In the genomic region with DNA sequence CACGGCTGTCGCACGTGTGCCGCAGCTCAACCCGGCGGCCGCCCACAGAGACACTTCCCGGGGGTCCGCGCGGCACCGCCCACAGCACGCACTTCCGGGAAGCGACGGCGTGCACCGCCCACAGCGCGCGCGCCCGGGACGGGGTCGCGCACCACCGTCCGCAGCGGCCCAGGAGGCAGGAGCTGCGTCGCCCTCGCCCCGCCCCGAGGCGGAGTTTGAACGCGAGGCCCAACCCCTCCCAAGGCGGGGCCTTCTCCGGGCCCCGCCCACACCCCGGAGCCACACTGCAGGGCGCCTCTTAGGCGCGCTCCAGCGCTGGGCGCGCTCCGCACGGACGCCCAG, we compare ENCODE assay signal across 8 cellular contexts.
DNase-seq lines count a peak whose midpoint lies in the region; ATAC-seq and TF ChIP-seq lines count a peak whose summit lies in the region.
"Not testable (repeated sequence)": the region's sequence is repeated elsewhere in the genome, so short reads cannot be mapped to it uniquely, and the experiment has no call there.

No MANE protein-coding gene starts in this region.

- not testable (repeated sequence) for H2AK5ac ChIP-seq in neuronal stem cell (ENCODE audit: low read depth, low read length)

- not testable (repeated sequence) for H3K27me3 ChIP-seq in Caco-2 (replicated peaks; ENCODE audit: control insufficient read depth, insufficient read depth, low read length); WERI-Rb-1 (ENCODE audit: insufficient read depth, low read depth, severe bottlenecking); neuronal stem cell (ENCODE audit: control insufficient read depth in 3 of 3, insufficient read depth in 3 of 3, low read depth in 1 of 3, low read length in 3 of 3)

- not testable (repeated sequence) for H3K4me1 ChIP-seq in Caco-2; neuronal stem cell (ENCODE audit: control insufficient read depth in 2 of 2, insufficient read depth in 1 of 2, low read depth in 1 of 2, low read length in 2 of 2)

- not testable (repeated sequence) for H3K9ac ChIP-seq in neuronal stem cell (ENCODE audit: low read depth, low read length, poor library complexity)

- CTCF ChIA-PET in Caco-2 (lab: Charles Lee): not testable (repeated sequence)

- not testable (repeated sequence) for BruUV-seq in Caco-2 (replicated peaks; lab: Mats Ljungman, UMichigan)

- intact Hi-C loops in Caco-2 (cut with micrococcal nuclease; ENCODE audit: unreplicated experiment); head of caudate nucleus (cut with DNase I): not testable (repeated sequence)

- H3K4ac ChIP-seq in neuronal stem cell (ENCODE audit: low read length): not testable (repeated sequence)

- not testable (repeated sequence) for H2BK5ac ChIP-seq in neuronal stem cell (ENCODE audit: low read length)

- H3K27ac Mint-ChIP-seq in Caco-2 (ENCODE audit: unreplicated experiment); activated naive CD8-positive, alpha-beta T cell treated with anti-CD3 and anti-CD28 coated beads, Interleukin-2, amount 50 U/mL, for 24 hours: not testable (repeated sequence)

- DNase-seq in Caco-2 (peak; percentile 72 to 87), WERI-Rb-1 (peak; percentile 86), head of caudate nucleus (peak; percentile 59 to 96 (median 89)), neuronal stem cell (ENCODE audit: low spot score) (peak; percentile 67)
- peak; percentile 85 for DNase-seq in activated naive CD8-positive, alpha-beta T cell treated with anti-CD3 and anti-CD28 coated beads, Interleukin-2, amount 50 U/mL, for 24 hours
- DNase-seq in stimulated activated CD8-positive, alpha-beta memory T cell treated with anti-CD3 and anti-CD28 coated beads, Interleukin-15, amount 100 ng/mL, for 48 hours (ENCODE audit: low read depth in 2 of 2): peak; percentile 51 to 82

- WGBS in neuronal stem cell (ENCODE audit: extremely low coverage in 2 of 2, insufficient read length in 2 of 2, insufficient replicate concordance in 1 of 2), 2 donors: no CpG with 5 or more reads among the region's 50 CpGs

- peak overlapping the region; percentile 66 for H2AFZ ChIP-seq in neuronal stem cell (ENCODE audit: low read length)

- not testable (repeated sequence) for H3K23ac ChIP-seq in neuronal stem cell (ENCODE audit: low read depth, low read length, poor library complexity)

- not testable (repeated sequence) for H3K4me2 ChIP-seq in neuronal stem cell (ENCODE audit: insufficient read depth, low read length, poor library complexity, severe bottlenecking)

- not testable (repeated sequence) for H3K14ac ChIP-seq in neuronal stem cell (ENCODE audit: low read length)

- not testable (repeated sequence) for H4K8ac ChIP-seq in neuronal stem cell (ENCODE audit: low read depth, low read length)

- not testable (repeated sequence) for H2BK15ac ChIP-seq in neuronal stem cell (ENCODE audit: low read length)

- not testable (repeated sequence) for H3K27me3 Mint-ChIP-seq in Caco-2 (ENCODE audit: insufficient read depth, unreplicated experiment); activated naive CD8-positive, alpha-beta T cell treated with anti-CD3 and anti-CD28 coated beads, Interleukin-2, amount 50 U/mL, for 24 hours

- H3K4me3 ChIP-seq in Caco-2 (ENCODE audit: low read depth, low read length): not testable (repeated sequence)
- H3K4me3 ChIP-seq in WERI-Rb-1 (ENCODE audit: low read depth, low read length): peak overlapping the region; percentile 40; the same call in 1 of the 2 replicates
- peak overlapping the region in 1 of 2 donors; percentile 42 for H3K4me3 ChIP-seq in neuronal stem cell (ENCODE audit: low read length in 2 of 2)

- not testable (repeated sequence) for H3K9me3 Mint-ChIP-seq in Caco-2 (ENCODE audit: unreplicated experiment); activated naive CD8-positive, alpha-beta T cell treated with anti-CD3 and anti-CD28 coated beads, Interleukin-2, amount 50 U/mL, for 24 hours

- H2BK12ac ChIP-seq in neuronal stem cell (ENCODE audit: low read length): not testable (repeated sequence)

- not testable (repeated sequence) for H3K18ac ChIP-seq in neuronal stem cell (ENCODE audit: low read length)

- H2BK120ac ChIP-seq in neuronal stem cell (ENCODE audit: low read depth, low read length): not testable (repeated sequence)

- ATAC-seq in GM21619 (IDR thresholded peaks at IDR 0.05; ENCODE audit: unreplicated experiment): peak; percentile 92
- ATAC-seq in HG03457 (IDR thresholded peaks at IDR 0.05; ENCODE audit: unreplicated experiment): peak; percentile 96
- peak; percentile 99 for ATAC-seq in activated naive CD8-positive, alpha-beta T cell treated with anti-CD3 and anti-CD28 coated beads, Interleukin-2, amount 50 U/mL, for 24 hours

- not testable (repeated sequence) for H4K91ac ChIP-seq in neuronal stem cell (ENCODE audit: low read depth, low read length, poor library complexity)

- not testable (repeated sequence) for H3K4me1 Mint-ChIP-seq in Caco-2 (ENCODE audit: low read depth, unreplicated experiment); activated naive CD8-positive, alpha-beta T cell treated with anti-CD3 and anti-CD28 coated beads, Interleukin-2, amount 50 U/mL, for 24 hours

- not testable (repeated sequence) for H3K27ac ChIP-seq in WERI-Rb-1; neuronal stem cell (replicated peaks; ENCODE audit: low read length)

- not testable (repeated sequence) for H3K4me3 Mint-ChIP-seq in Caco-2 (ENCODE audit: unreplicated experiment); activated naive CD8-positive, alpha-beta T cell treated with anti-CD3 and anti-CD28 coated beads, Interleukin-2, amount 50 U/mL, for 24 hours

- H3K79me1 ChIP-seq in neuronal stem cell (ENCODE audit: low read depth, low read length): not testable (repeated sequence)

- TF ChIP-seq CTCF in Caco-2 (IDR thresholded peaks at IDR 0.05; ENCODE audit: insufficient read depth in 1 of 2, low read depth in 1 of 2, low read length in 1 of 2, severe bottlenecking in 1 of 2, unreplicated experiment in 1 of 2); WERI-Rb-1 (IDR thresholded peaks at IDR 0.05; ENCODE audit: low read depth, low read length): not testable (repeated sequence)

- not testable (repeated sequence) for H3K36me3 Mint-ChIP-seq in Caco-2 (ENCODE audit: insufficient read depth, unreplicated experiment); activated naive CD8-positive, alpha-beta T cell treated with anti-CD3 and anti-CD28 coated beads, Interleukin-2, amount 50 U/mL, for 24 hours (ENCODE audit: low read depth)

- POLR2A ChIA-PET in Caco-2 (lab: Charles Lee): not testable (repeated sequence)

- not testable (repeated sequence) for H3K9me3 ChIP-seq in Caco-2; WERI-Rb-1 (ENCODE audit: severe bottlenecking); neuronal stem cell (replicated peaks in 1 of 2; ENCODE audit: control insufficient read depth in 2 of 2, insufficient read depth in 1 of 2, low read depth in 1 of 2, low read length in 2 of 2)

- not testable (repeated sequence) for H3K36me3 ChIP-seq in Caco-2 (ENCODE audit: control insufficient read depth, insufficient read depth, low read length); WERI-Rb-1; neuronal stem cell (replicated peaks in 1 of 2; ENCODE audit: control insufficient read depth in 2 of 2, insufficient read depth in 2 of 2, low read length in 2 of 2)
